Comparison of ENCODE assay signal across 8 cellular contexts in the genomic region with DNA sequence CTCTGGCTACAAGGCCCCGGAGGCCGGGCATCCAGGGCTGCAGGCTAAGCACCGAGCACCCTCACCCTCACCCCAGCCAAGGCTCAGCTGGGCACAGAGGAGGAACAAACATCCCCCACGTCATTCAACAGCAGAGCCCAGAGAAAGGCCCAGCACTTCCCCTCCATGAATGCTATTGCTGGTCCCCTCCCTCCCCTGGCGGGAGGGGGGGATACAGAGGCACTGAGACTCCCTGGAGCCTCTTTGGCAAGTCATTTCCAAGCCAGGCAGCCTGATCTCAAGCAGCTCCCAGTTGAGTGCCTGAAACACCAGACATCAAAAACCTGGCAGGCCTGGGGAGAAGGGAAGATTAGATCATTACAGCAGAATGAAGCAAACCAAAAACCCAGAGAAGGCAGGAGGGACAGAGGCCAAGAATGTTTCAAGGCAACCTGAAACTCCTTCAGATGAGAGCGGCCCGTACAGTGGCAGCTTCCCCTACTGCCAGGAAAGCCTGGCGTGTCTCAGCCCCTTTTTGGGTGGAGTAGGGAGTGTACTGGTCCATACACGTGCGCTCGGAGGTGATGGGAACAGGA.
DNase-seq lines count a peak whose midpoint lies in the region; ATAC-seq, FAIRE-seq and TF ChIP-seq lines count a peak whose summit lies in the region.

No MANE protein-coding gene starts in this region.

- no peaks in the 10 kb centered on the region for H3K9me3 Mint-ChIP-seq in natural killer cell

- H3K27me3 ChIP-seq in ACC112 (ENCODE audit: insufficient read depth, low read length), result no peaks in the 10 kb centered on the region

- no peak for FAIRE-seq in HTR-8/SVneo (lab: Jason Lieb, UNC)

- peaks cover 45% of the 10 kb centered on the region for H3K4me1 ChIP-seq in ACC112 (ENCODE audit: control insufficient read depth, insufficient read depth, low read length, unreplicated experiment)

- DNase-seq in HTR-8/SVneo (ENCODE audit: insufficient read length, low spot score), result peak; percentile 70
- peak; percentile 85 for DNase-seq in cardiac septum (ENCODE audit: low spot score)
- DNase-seq in putamen (ENCODE audit: low spot score), result peak; percentile 68
- no peak for DNase-seq in NCI-H774 (lab: John Stamatoyannopoulos, UW)
- DNase-seq in HEK293T (ENCODE audit: extremely low spot score), result no peak
- DNase-seq in natural killer cell, result no peak

- H3K4me3 Mint-ChIP-seq in natural killer cell, result no peak overlapping the region

- TF ChIP-seq CTCF in WI38 (IDR thresholded peaks at IDR 0.05; ENCODE audit: low read depth, low read length) (0 out of 2 replicates have a peak, but pooled peaks have one; percentile 8), natural killer cell (IDR thresholded peaks at IDR 0.05) (no peak)

- intact Hi-C loops in cardiac septum (cut with DNase I) (loop anchor here (2.0 kb wide), 1 partner anchor 39 kb away; no protein-coding TSS in a partner anchor), natural killer cell (cut with micrococcal nuclease) (loop anchor here (10.0 kb wide), 1 partner anchor 47 kb away; no protein-coding TSS in a partner anchor)

- H3K79me2 ChIP-seq in ACC112 (ENCODE audit: control insufficient read depth, insufficient read depth, low read length, unreplicated experiment), result no peaks in the 10 kb centered on the region

- no peaks in the 10 kb centered on the region for H3K36me3 Mint-ChIP-seq in natural killer cell

- POLR2A ChIA-PET in HEK293T (lab: Yijun Ruan, JAX), result interaction anchor here (0.8 to 3.5 kb wide), 3 partner anchors 44 to 122 kb away, joined by 3 to 15 read pairs (median 4); a partner anchor contains a TSS

- peak overlapping the region in 1 of 2 donors; percentile 40 for H3K27ac Mint-ChIP-seq in natural killer cell

- ATAC-seq in natural killer cell, result no peak

- H3K36me3 ChIP-seq in ACC112 (ENCODE audit: insufficient read depth, low read length), result no peaks in the 10 kb centered on the region

- H3K4me3 ChIP-seq in ACC112 (ENCODE audit: low read depth, low read length) (peak overlapping the region; percentile 15), WI38 (ENCODE audit: low read depth, low read length) (peak overlapping the region; percentile 35)

- H2AFZ ChIP-seq in ACC112 (ENCODE audit: low read length, unreplicated experiment), result no peak overlapping the region

- H3K27me3 Mint-ChIP-seq in natural killer cell (ENCODE audit: low read depth in 2 of 2), result no peaks in the 10 kb centered on the region

- peaks cover 0 to 34% of the 10 kb centered on the region in 2 donors for H3K4me1 Mint-ChIP-seq in natural killer cell

- CTCF ChIA-PET in HEK293T (lab: Yijun Ruan, JAX), result interaction anchor here (0.8 to 3.5 kb wide), 11 partner anchors 18 to 152 kb away, joined by 3 to 22 read pairs (median 4); no protein-coding TSS in a partner anchor

- H3K27ac ChIP-seq in ACC112 (ENCODE audit: low read depth, low read length), result peak overlapping the region; percentile 99

TF ChIP-seq in HEK293T, 16 proteins besides CTCF, POLR2A, EP300 and RAD21:
- TF ChIP-seq L3MBTL2 (conservative IDR thresholded peaks at IDR 0.05) (no peak), CTBP1 (IDR thresholded peaks at IDR 0.05; ENCODE audit: borderline replicate concordance) (no peak), ELF4 (IDR thresholded peaks at IDR 0.05) (no peak), ZNF384 (IDR thresholded peaks at IDR 0.05) (no peak), SUZ12 (IDR thresholded peaks at IDR 0.05) (no peak), BHLHE40 (IDR thresholded peaks at IDR 0.05; ENCODE audit: borderline replicate concordance) (no peak), FOXK2 (IDR thresholded peaks at IDR 0.05) (no peak), HDGF (IDR thresholded peaks at IDR 0.05; ENCODE audit: borderline replicate concordance) (no peak), FOXM1 (IDR thresholded peaks at IDR 0.05; ENCODE audit: borderline replicate concordance) (no peak), SP1 (IDR thresholded peaks at IDR 0.05) (no peak), FOXA1 (IDR thresholded peaks at IDR 0.05) (no peak), ARNT (IDR thresholded peaks at IDR 0.05) (no peak), NFRKB (IDR thresholded peaks at IDR 0.05) (no peak), TARDBP (IDR thresholded peaks at IDR 0.05) (no peak), LEF1 (IDR thresholded peaks at IDR 0.05; ENCODE audit: borderline replicate concordance) (no peak)
- TF ChIP-seq, protein P1, sequence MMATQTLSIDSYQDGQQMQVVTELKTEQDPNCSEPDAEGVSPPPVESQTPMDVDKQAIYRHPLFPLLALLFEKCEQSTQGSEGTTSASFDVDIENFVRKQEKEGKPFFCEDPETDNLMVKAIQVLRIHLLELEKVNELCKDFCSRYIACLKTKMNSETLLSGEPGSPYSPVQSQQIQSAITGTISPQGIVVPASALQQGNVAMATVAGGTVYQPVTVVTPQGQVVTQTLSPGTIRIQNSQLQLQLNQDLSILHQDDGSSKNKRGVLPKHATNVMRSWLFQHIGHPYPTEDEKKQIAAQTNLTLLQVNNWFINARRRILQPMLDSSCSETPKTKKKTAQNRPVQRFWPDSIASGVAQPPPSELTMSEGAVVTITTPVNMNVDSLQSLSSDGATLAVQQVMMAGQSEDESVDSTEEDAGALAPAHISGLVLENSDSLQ (IDR thresholded peaks at IDR 0.05), result no peak

Comparison
In these comparisons a context has a peak if more than half of its experiments do, and no peak if none do; other contexts are left out.
1. DNase-seq: peak in HTR-8/SVneo (single experiment), cardiac septum (single experiment) and putamen (single experiment); none in NCI-H774 (single experiment), HEK293T (single experiment) and natural killer cell (single experiment).